Comparison of ENCODE assay signal across 1 cellular context in genomic region chr1:117654485-117655219, GRCh38.
TF ChIP-seq lines count a peak whose summit lies in the region.

No MANE protein-coding gene starts in this region.

TF ChIP-seq in GM23338, 12 proteins besides CTCF, POLR2A, EP300 and RAD21 (continued from another document):
- TF ChIP-seq, protein P1, sequence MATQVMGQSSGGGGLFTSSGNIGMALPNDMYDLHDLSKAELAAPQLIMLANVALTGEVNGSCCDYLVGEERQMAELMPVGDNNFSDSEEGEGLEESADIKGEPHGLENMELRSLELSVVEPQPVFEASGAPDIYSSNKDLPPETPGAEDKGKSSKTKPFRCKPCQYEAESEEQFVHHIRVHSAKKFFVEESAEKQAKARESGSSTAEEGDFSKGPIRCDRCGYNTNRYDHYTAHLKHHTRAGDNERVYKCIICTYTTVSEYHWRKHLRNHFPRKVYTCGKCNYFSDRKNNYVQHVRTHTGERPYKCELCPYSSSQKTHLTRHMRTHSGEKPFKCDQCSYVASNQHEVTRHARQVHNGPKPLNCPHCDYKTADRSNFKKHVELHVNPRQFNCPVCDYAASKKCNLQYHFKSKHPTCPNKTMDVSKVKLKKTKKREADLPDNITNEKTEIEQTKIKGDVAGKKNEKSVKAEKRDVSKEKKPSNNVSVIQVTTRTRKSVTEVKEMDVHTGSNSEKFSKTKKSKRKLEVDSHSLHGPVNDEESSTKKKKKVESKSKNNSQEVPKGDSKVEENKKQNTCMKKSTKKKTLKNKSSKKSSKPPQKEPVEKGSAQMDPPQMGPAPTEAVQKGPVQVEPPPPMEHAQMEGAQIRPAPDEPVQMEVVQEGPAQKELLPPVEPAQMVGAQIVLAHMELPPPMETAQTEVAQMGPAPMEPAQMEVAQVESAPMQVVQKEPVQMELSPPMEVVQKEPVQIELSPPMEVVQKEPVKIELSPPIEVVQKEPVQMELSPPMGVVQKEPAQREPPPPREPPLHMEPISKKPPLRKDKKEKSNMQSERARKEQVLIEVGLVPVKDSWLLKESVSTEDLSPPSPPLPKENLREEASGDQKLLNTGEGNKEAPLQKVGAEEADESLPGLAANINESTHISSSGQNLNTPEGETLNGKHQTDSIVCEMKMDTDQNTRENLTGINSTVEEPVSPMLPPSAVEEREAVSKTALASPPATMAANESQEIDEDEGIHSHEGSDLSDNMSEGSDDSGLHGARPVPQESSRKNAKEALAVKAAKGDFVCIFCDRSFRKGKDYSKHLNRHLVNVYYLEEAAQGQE (IDR thresholded peaks at IDR 0.05; ENCODE audit: unreplicated experiment): no peak
- TF ChIP-seq JUNB (IDR thresholded peaks at IDR 0.05; ENCODE audit: unreplicated experiment) (no peak), STAT1 (IDR thresholded peaks at IDR 0.05; ENCODE audit: unreplicated experiment) (no peak), ZNF331 (CRISPR knock-in tag; IDR thresholded peaks at IDR 0.05; ENCODE audit: low read depth) (no peak), EZH2phosphoT487 (IDR thresholded peaks at IDR 0.05; ENCODE audit: unreplicated experiment) (no peak)
- TF ChIP-seq, protein P2, sequence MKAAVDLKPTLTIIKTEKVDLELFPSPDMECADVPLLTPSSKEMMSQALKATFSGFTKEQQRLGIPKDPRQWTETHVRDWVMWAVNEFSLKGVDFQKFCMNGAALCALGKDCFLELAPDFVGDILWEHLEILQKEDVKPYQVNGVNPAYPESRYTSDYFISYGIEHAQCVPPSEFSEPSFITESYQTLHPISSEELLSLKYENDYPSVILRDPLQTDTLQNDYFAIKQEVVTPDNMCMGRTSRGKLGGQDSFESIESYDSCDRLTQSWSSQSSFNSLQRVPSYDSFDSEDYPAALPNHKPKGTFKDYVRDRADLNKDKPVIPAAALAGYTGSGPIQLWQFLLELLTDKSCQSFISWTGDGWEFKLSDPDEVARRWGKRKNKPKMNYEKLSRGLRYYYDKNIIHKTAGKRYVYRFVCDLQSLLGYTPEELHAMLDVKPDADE (IDR thresholded peaks at IDR 0.05): no peak
TF ChIP-seq in GM23338: peak in this region for 0.
